Comparison of ENCODE assay signal across 8 cellular contexts in the genomic region with DNA sequence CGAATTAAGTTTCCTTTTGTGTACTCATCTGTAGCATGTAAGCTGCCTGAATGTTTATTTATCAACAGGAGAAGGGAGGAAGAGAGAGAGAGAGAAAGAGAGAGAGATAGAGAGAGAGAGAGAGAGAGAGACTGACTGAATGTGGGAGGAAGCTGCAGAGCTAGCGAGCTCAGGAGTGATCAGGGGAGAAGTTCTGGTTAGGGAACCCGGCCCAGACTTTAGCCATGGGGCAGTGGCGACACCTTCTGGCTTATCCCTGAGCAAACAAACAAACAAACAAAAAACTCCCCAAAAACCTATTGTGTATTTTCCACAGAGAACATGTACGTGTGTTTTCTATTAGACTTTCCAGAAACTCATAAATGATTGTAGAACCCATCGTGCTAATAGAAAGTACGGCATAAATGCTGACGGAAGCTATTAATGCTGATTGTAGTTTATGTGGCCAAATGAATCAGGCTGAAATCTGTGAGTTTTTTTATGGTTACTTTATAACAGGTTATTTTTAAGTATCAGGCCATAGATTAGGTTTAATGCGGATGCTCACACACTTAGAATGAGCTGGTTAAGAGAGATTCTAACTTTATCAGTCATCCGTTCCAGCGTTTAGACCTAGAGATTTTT.
DNase-seq lines count a peak whose midpoint lies in the region; ATAC-seq, FAIRE-seq and TF ChIP-seq lines count a peak whose summit lies in the region.

No MANE protein-coding gene starts in this region.

- no peak overlapping the region for H3K4me3 ChIP-seq in ACC112 (ENCODE audit: low read depth, low read length)
- no peak overlapping the region for H3K4me3 ChIP-seq in NB4 (ENCODE audit: low read depth, low read length)
- H3K4me3 ChIP-seq in choroid plexus epithelial cell (ENCODE audit: low read depth, low read length), result no peak overlapping the region
- H3K4me3 ChIP-seq in liver (ENCODE audit: low read depth in 1 of 3, low read length in 3 of 3), result no peak overlapping the region

- H3K79me2 ChIP-seq in ACC112 (ENCODE audit: control insufficient read depth, insufficient read depth, low read length, unreplicated experiment), result no peaks in the 10 kb centered on the region

- H3K4me1 Mint-ChIP-seq in activated B cell treated with CpG ODN at 0.5 μM for 24 hours, result no peaks in the 10 kb centered on the region

- intact Hi-C loops in activated B cell treated with CpG ODN at 0.5 μM for 24 hours (cut with micrococcal nuclease), result loop anchor here (1.0 to 5.0 kb wide), 7 partner anchors 91 to 1330 kb away; no protein-coding TSS in a partner anchor

- no peaks in the 10 kb centered on the region for H3K36me3 Mint-ChIP-seq in activated B cell treated with CpG ODN at 0.5 μM for 24 hours (ENCODE audit: low read depth)

- no peak overlapping the region for H3K4me3 Mint-ChIP-seq in activated B cell treated with CpG ODN at 0.5 μM for 24 hours

- no peak for ATAC-seq in activated B cell treated with CpG ODN at 0.5 μM for 24 hours (ENCODE audit: low read depth)

- H3K27ac ChIP-seq in ACC112 (ENCODE audit: low read depth, low read length) (no peak overlapping the region), liver (ENCODE audit: low read depth in 1 of 2, low read length in 2 of 2) (no peak overlapping the region)

- no peaks in the 10 kb centered on the region for H3K9me3 Mint-ChIP-seq in activated B cell treated with CpG ODN at 0.5 μM for 24 hours

- no peak overlapping the region for H3K9ac ChIP-seq in liver (ENCODE audit: low read depth in 1 of 2, low read length in 2 of 2)

- H3K36me3 ChIP-seq in ACC112 (ENCODE audit: insufficient read depth, low read length), result no peaks in the 10 kb centered on the region
- no peaks in the 10 kb centered on the region for H3K36me3 ChIP-seq in liver (ENCODE audit: control insufficient read depth in 4 of 4, insufficient read depth in 3 of 4, low read depth in 1 of 4, low read length in 3 of 4)

- DNase-seq in GM12892 (ENCODE audit: insufficient read length), result no peak
- peak; percentile 80 for DNase-seq in NB4 (ENCODE audit: low read depth)
- peak; percentile 26 for DNase-seq in activated B cell treated with CpG ODN at 0.5 μM for 24 hours
- DNase-seq in choroid plexus epithelial cell (ENCODE audit: low read depth), result peak; percentile 91
- DNase-seq in stimulated activated CD4-positive, alpha-beta T cell treated with anti-CD3 and anti-CD28 coated beads, TNF-alpha, amount 100 ng/mL, for 1 hour (ENCODE audit: low read depth in 3 of 3, low spot score in 1 of 3), result peak in 2 of 3 donors; percentile 10 to 24
- no peak for DNase-seq in NCI-H1092 treated with DMSO at 0.1 percent for 48 hours (lab: John Stamatoyannopoulos, UW)

- H2AFZ ChIP-seq in ACC112 (ENCODE audit: low read length, unreplicated experiment), result peak overlapping the region; percentile 62

- H3K9me3 ChIP-seq in liver (ENCODE audit: control insufficient read depth in 4 of 4, low read length in 3 of 4), result no peaks in the 10 kb centered on the region

- no peak overlapping the region for H3K27ac Mint-ChIP-seq in activated B cell treated with CpG ODN at 0.5 μM for 24 hours

- H3K4me1 ChIP-seq in ACC112 (ENCODE audit: control insufficient read depth, insufficient read depth, low read length, unreplicated experiment) (peaks cover 3% of the 10 kb centered on the region), liver (ENCODE audit: control insufficient read depth in 4 of 4, insufficient read depth in 4 of 4, low read length in 3 of 4) (no peaks in the 10 kb centered on the region)

- POLR2A ChIA-PET in activated B cell treated with CpG ODN at 0.5 μM for 24 hours (lab: Charles Lee), result interaction anchor here (0.6 to 1.4 kb wide), 2 partner anchors 1267 to 1292 kb away, joined by 4 to 7 read pairs; no protein-coding TSS in a partner anchor

- CTCF ChIA-PET in activated B cell treated with CpG ODN at 0.5 μM for 24 hours (lab: Charles Lee), result interaction anchor here (0.5 to 7.0 kb wide), 25 partner anchors 8 to 1483 kb away, joined by 3 to 176 read pairs (median 4); a partner anchor contains a TSS

- H3K27me3 ChIP-seq in ACC112 (ENCODE audit: insufficient read depth, low read length), result no peaks in the 10 kb centered on the region
- peaks cover 0 to 5% (median 0%) of the 10 kb centered on the region in 4 donors for H3K27me3 ChIP-seq in liver (ENCODE audit: control insufficient read depth in 4 of 4, insufficient read depth in 4 of 4, low read length in 3 of 4)

- FAIRE-seq in GM12892 (lab: Jason Lieb, UNC), result peak; percentile 78

- TF ChIP-seq CTCF in NB4 (IDR thresholded peaks at IDR 0.05; ENCODE audit: low read depth, low read length) (peak; percentile 78), activated B cell treated with CpG ODN at 0.5 μM for 24 hours (IDR thresholded peaks at IDR 0.05) (peak; percentile 47), choroid plexus epithelial cell (conservative IDR thresholded peaks at IDR 0.05; ENCODE audit: low read depth, low read length) (peak; percentile 96), liver (IDR thresholded peaks at IDR 0.05; ENCODE audit: low read depth, low read length, missing input control) (peak; percentile 58)

- 34% methylated on average over 11 of the region's 11 CpGs for WGBS in liver

- TF ChIP-seq POLR2A in GM12892 (IDR thresholded peaks at IDR 0.05; ENCODE audit: low read depth, low read length) (no peak), NB4 (IDR thresholded peaks at IDR 0.05; ENCODE audit: extremely low read depth, insufficient read length) (no peak)

- peaks cover 7% of the 10 kb centered on the region for H3K27me3 Mint-ChIP-seq in activated B cell treated with CpG ODN at 0.5 μM for 24 hours

- TF ChIP-seq RAD21 in liver (IDR thresholded peaks at IDR 0.05), result peak; percentile 89 to 90

TF ChIP-seq in liver, 16 proteins besides CTCF, POLR2A, EP300 and RAD21:
- TF ChIP-seq, protein P1, sequence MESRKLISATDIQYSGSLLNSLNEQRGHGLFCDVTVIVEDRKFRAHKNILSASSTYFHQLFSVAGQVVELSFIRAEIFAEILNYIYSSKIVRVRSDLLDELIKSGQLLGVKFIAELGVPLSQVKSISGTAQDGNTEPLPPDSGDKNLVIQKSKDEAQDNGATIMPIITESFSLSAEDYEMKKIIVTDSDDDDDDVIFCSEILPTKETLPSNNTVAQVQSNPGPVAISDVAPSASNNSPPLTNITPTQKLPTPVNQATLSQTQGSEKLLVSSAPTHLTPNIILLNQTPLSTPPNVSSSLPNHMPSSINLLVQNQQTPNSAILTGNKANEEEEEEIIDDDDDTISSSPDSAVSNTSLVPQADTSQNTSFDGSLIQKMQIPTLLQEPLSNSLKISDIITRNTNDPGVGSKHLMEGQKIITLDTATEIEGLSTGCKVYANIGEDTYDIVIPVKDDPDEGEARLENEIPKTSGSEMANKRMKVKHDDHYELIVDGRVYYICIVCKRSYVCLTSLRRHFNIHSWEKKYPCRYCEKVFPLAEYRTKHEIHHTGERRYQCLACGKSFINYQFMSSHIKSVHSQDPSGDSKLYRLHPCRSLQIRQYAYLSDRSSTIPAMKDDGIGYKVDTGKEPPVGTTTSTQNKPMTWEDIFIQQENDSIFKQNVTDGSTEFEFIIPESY (IDR thresholded peaks at IDR 0.05), result no peak
- TF ChIP-seq TAF1 (conservative IDR thresholded peaks at IDR 0.05), result no peak
- TF ChIP-seq YY1 (IDR thresholded peaks at IDR 0.05), result no peak

Comparison
In these comparisons a context has a peak if more than half of its experiments do, and no peak if none do; other contexts are left out.
1. DNase-seq: peak in NB4 (single experiment), activated B cell treated with CpG ODN at 0.5 μM for 24 hours (single experiment), choroid plexus epithelial cell (single experiment) and stimulated activated CD4-positive, alpha-beta T cell treated with anti-CD3 and anti-CD28 coated beads, TNF-alpha, amount 100 ng/mL, for 1 hour (2 of 3); none in GM12892 (single experiment) and NCI-H1092 treated with DMSO at 0.1 percent for 48 hours (single experiment).
2. Peak in every context shown above with its lines, with median percentiles within 50 percentile points of each other: CTCF ChIP-seq.